Comparison of ENCODE assay signal across 26 cellular contexts in the genomic region with DNA sequence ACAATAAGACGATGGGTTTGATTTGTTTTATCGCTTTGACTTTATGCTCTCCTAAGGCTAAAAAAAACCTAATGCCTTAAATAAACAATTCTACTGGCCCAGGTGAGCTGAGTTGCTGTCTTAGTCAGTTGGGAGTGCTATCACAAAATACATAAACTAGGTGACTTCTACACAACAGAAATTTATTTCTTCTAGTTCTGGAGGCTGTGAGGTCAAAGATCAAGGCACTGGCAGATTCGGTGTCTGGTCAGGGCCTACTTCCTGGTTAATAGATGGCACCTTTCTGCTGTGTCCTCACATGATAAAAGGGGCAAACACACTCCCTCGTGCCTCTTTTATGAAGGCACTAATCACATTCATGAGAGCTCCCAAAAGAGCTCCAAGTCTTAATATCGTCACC. TPM values are rescaled to one million over a fixed set of nuclear protein-coding genes. Genes with fewer than 3 reads are reported as not detected.
DNase-seq lines count a peak whose midpoint lies in the region; ATAC-seq, FAIRE-seq and TF ChIP-seq lines count a peak whose summit lies in the region.
"Had no signal": no experiment of that assay in that cellular context is flagged by ENCODE, and none has a peak within 500 bp of the region (broad histone marks: within the 10 kb centered on the region; RNA-seq: fewer than 3 reads in every experiment).

No MANE protein-coding gene starts in this region.

- H3K79me1 ChIP-seq in H1 (ENCODE audit: low read depth, low read length) (no peaks in the 10 kb centered on the region), neuronal stem cell (ENCODE audit: low read depth, low read length) (no peaks in the 10 kb centered on the region)

- H3K27me3 ChIP-seq in H1 (replicated peaks in 1 of 4; ENCODE audit: control insufficient read depth in 3 of 4, extremely low read depth in 1 of 4, insufficient read depth in 3 of 4, low read length in 3 of 4) = no peaks in the 10 kb centered on the region
- H3K27me3 ChIP-seq in neuronal stem cell (ENCODE audit: control insufficient read depth in 3 of 3, insufficient read depth in 3 of 3, low read depth in 1 of 3, low read length in 3 of 3) = no peaks in the 10 kb centered on the region
- H3K27me3 ChIP-seq: BLaER1 treated with 17β-estradiol and CSF1 and Interleukin-3, amounts not matched to agents 10 nM and 100 nM had no signal

- POLR2A ChIA-PET in H1 (lab: Charles Lee; ENCODE audit: partially characterized antibody) = no interaction called here

- H3K4me1 Mint-ChIP-seq in natural killer cell = peaks cover 0 to 14% of the 10 kb centered on the region in 2 donors

- no peak overlapping the region for H3K4me3 Mint-ChIP-seq in natural killer cell
- H3K4me3 Mint-ChIP-seq: CD4-positive, alpha-beta T cell had no signal

- H2AK5ac ChIP-seq in H1 (ENCODE audit: low read depth, low read length) = no peak overlapping the region
- no peak overlapping the region for H2AK5ac ChIP-seq in neuronal stem cell (ENCODE audit: low read depth, low read length)

- H3K18ac ChIP-seq in H1 (ENCODE audit: extremely low read depth, low read length) (no peak overlapping the region), neuronal stem cell (ENCODE audit: low read length) (no peak overlapping the region)

- H2BK12ac ChIP-seq in H1 (ENCODE audit: low read depth, low read length) (no peak overlapping the region), neuronal stem cell (ENCODE audit: low read length) (no peak overlapping the region)

- H3K9me3 ChIP-seq in H1 (ENCODE audit: insufficient read depth in 2 of 2, low read depth in 1 of 2, low read length in 1 of 2) = peaks cover 7 to 8% of the 10 kb centered on the region in 2 experiments; a peak in 3 of 4 replicates
- peaks cover 1 to 7% of the 10 kb centered on the region in 2 donors for H3K9me3 ChIP-seq in neuronal stem cell (replicated peaks in 1 of 2; ENCODE audit: control insufficient read depth in 2 of 2, insufficient read depth in 1 of 2, low read depth in 1 of 2, low read length in 2 of 2)
- H3K9me3 ChIP-seq: SK-N-SH had no signal

- H3K9ac ChIP-seq in H1 (replicated peaks in 1 of 4; ENCODE audit: extremely low read depth in 1 of 4, low read depth in 3 of 4, low read length in 3 of 4) = no peak overlapping the region
- H3K9ac ChIP-seq in neuronal stem cell (ENCODE audit: low read depth, low read length, poor library complexity) = no peak overlapping the region
- H3K9ac ChIP-seq: BLaER1 treated with 17β-estradiol and CSF1 and Interleukin-3, amounts not matched to agents 10 nM and 100 nM; SK-N-SH had no signal

- TF ChIP-seq POLR2A in H1 (IDR thresholded peaks at IDR 0.05; ENCODE audit: control extremely low read depth in 1 of 2, low read depth in 2 of 2, low read length in 2 of 2) = no peak

- ATAC-seq in natural killer cell = no peak

- TF ChIP-seq CTCF in H1 (IDR thresholded peaks at IDR 0.05; ENCODE audit: control extremely low read depth in 1 of 3, insufficient read depth in 1 of 3, low read depth in 1 of 3, low read length in 3 of 3) (no peak), natural killer cell (IDR thresholded peaks at IDR 0.05) (no peak)

- H3K23me2 ChIP-seq in H1 (ENCODE audit: low read depth, low read length) = no peaks in the 10 kb centered on the region

- intact Hi-C loops in natural killer cell (cut with micrococcal nuclease) = no loop called here

- H2BK120ac ChIP-seq in H1 (replicated peaks; ENCODE audit: low read depth, low read length) (no peak overlapping the region), neuronal stem cell (ENCODE audit: low read depth, low read length) (no peak overlapping the region)

- no peak overlapping the region for H3K4me2 ChIP-seq in H1 (ENCODE audit: insufficient read depth in 1 of 2, low read depth in 2 of 2, low read length in 2 of 2)
- H3K4me2 ChIP-seq in neuronal stem cell (ENCODE audit: insufficient read depth, low read length, poor library complexity, severe bottlenecking) = no peak overlapping the region
- H3K4me2 ChIP-seq: BLaER1 treated with 17β-estradiol and CSF1 and Interleukin-3, amounts not matched to agents 10 nM and 100 nM; SK-N-SH had no signal

- H2BK5ac ChIP-seq in H1 (ENCODE audit: low read depth, low read length) (no peak overlapping the region), neuronal stem cell (ENCODE audit: low read length) (no peak overlapping the region)

- no peak overlapping the region for H2BK15ac ChIP-seq in H1 (ENCODE audit: low read length)
- H2BK15ac ChIP-seq in neuronal stem cell (ENCODE audit: low read length) = no peak overlapping the region

- H2BK20ac ChIP-seq in H1 (ENCODE audit: low read length) = 0 out of 2 replicates have a peak overlapping the region, but pooled peaks have one; percentile 34

- H3K14ac ChIP-seq in H1 (ENCODE audit: insufficient read length) (no peak overlapping the region), neuronal stem cell (ENCODE audit: low read length) (no peak overlapping the region)

- no peak overlapping the region for H3K27ac ChIP-seq in H1 (ENCODE audit: low read depth, low read length)
- no peak overlapping the region for H3K27ac ChIP-seq in neuronal stem cell (replicated peaks; ENCODE audit: low read length)
- H3K27ac ChIP-seq: BLaER1 treated with 17β-estradiol and CSF1 and Interleukin-3, amounts not matched to agents 10 nM and 100 nM; HL-60 had no signal

- H3K36me3 Mint-ChIP-seq in natural killer cell = no peaks in the 10 kb centered on the region

- H3K56ac ChIP-seq in H1 (replicated peaks; ENCODE audit: insufficient read length, low read depth, low read length) = no peak overlapping the region

- no peak overlapping the region for H3K4me3 ChIP-seq in H1 (ENCODE audit: extremely low read depth in 1 of 4, insufficient read depth in 2 of 4, low read depth in 3 of 4, low read length in 4 of 4)
- no peak overlapping the region for H3K4me3 ChIP-seq in neuronal stem cell (ENCODE audit: low read length in 2 of 2)
- H3K4me3 ChIP-seq: BLaER1 treated with 17β-estradiol and CSF1 and Interleukin-3, amounts not matched to agents 10 nM and 100 nM had no signal

- no peaks in the 10 kb centered on the region for H3K4me1 ChIP-seq in H1 (replicated peaks in 1 of 4; ENCODE audit: control insufficient read depth in 3 of 4, insufficient read depth in 4 of 4, low read length in 3 of 4)
- H3K4me1 ChIP-seq in neuronal stem cell (ENCODE audit: control insufficient read depth in 2 of 2, insufficient read depth in 1 of 2, low read depth in 1 of 2, low read length in 2 of 2) = no peaks in the 10 kb centered on the region

- H3K27ac Mint-ChIP-seq in natural killer cell = no peak overlapping the region
- H3K27ac Mint-ChIP-seq: CD4-positive, alpha-beta T cell had no signal

- CTCF ChIA-PET in H1 (lab: Charles Lee; ENCODE audit: partially characterized antibody) = interaction anchor here (0.5 kb wide), 1 partner anchor 131 kb away, joined by 7 read pairs; no protein-coding TSS in a partner anchor

- FAIRE-seq in H1 (lab: Jason Lieb, UNC) = no peak
- FAIRE-seq: D721Med, GM12891, RCC 7860 had no signal

- no peaks in the 10 kb centered on the region for H3K79me2 ChIP-seq in H1 (ENCODE audit: control insufficient read depth in 1 of 2, insufficient read depth in 2 of 2, low read length in 2 of 2)

- no peaks in the 10 kb centered on the region for H3K27me3 Mint-ChIP-seq in natural killer cell (ENCODE audit: low read depth in 2 of 2)
- H3K27me3 Mint-ChIP-seq: CD4-positive, alpha-beta T cell had no signal

- H4K8ac ChIP-seq in H1 (ENCODE audit: extremely low read depth, insufficient read depth, low read length) (no peak overlapping the region), neuronal stem cell (ENCODE audit: low read depth, low read length) (no peak overlapping the region)

- no peaks in the 10 kb centered on the region for H3K9me3 Mint-ChIP-seq in natural killer cell
- H3K9me3 Mint-ChIP-seq: CD4-positive, alpha-beta T cell had no signal

- H3K23ac ChIP-seq in H1 (ENCODE audit: insufficient read length) (no peak overlapping the region), neuronal stem cell (ENCODE audit: low read depth, low read length, poor library complexity) (no peak overlapping the region)

- WGBS in H1 (ENCODE audit: extremely low coverage in 1 of 2, insufficient coverage in 1 of 2, insufficient read length in 1 of 2, insufficient replicate concordance in 2 of 2, low coverage in 1 of 2, low lambda C conversion rate in 2 of 2, missing lambda C conversion rate in 1 of 2), 2 experiments = 89% methylated on average over 5 of the region's 5 CpGs; no CpG with 5 or more reads in 1 of the 2 experiments
- no CpG with 5 or more reads among the region's 5 CpGs for WGBS in neuronal stem cell (ENCODE audit: extremely low coverage in 2 of 2, insufficient read length in 2 of 2, insufficient replicate concordance in 1 of 2), 2 donors

- H4K5ac ChIP-seq in H1 (ENCODE audit: insufficient read length, low read depth, low read length) = no peak overlapping the region

- no peak overlapping the region for H2AFZ ChIP-seq in H1 (ENCODE audit: low read length)
- H2AFZ ChIP-seq in neuronal stem cell (ENCODE audit: low read length) = peak overlapping the region; percentile 26

- DNase-seq in DMS53 (lab: John Stamatoyannopoulos, UW) (peak; percentile 24), DMS53 treated with DMSO at 0.1 percent for 48 hours (lab: John Stamatoyannopoulos, UW; ENCODE audit: unreplicated experiment) (no peak), H1 (ENCODE audit: low read depth in 1 of 2, low spot score in 2 of 2) (no peak), neuronal stem cell (ENCODE audit: low spot score) (no peak), NCI-H1436 treated with DMSO at 0.1 percent for 48 hours (lab: John Stamatoyannopoulos, UW) (no peak), natural killer cell (no peak), LoVo (ENCODE audit: low spot score) (no peak)
- DNase-seq: CD4-positive, alpha-beta T cell; DMS79 treated with DMSO at 0.1 percent for 48 hours; GF-D8; GOT3; HCEC 1CT; Karpas-422; NCI-H1105; NCI-H2029; NCI-H446 treated with DMSO at 0.1 percent for 48 hours; NCI-H526; NK-92 treated with Interleukin-12 subunit alpha and Interleukin-12 subunit beta, amount 100 ng/mL, for 24 hours; SIG-M5; SK-N-SH; SW 1271 had no signal

- H3K4ac ChIP-seq in H1 (replicated peaks; ENCODE audit: insufficient read length, low read depth, low read length) (no peak overlapping the region), neuronal stem cell (ENCODE audit: low read length) (no peak overlapping the region)

- H4K20me1 ChIP-seq in H1 (replicated peaks in 1 of 2; ENCODE audit: control insufficient read depth in 1 of 2, insufficient read depth in 2 of 2, low read length in 2 of 2) = no peaks in the 10 kb centered on the region
- H4K20me1 ChIP-seq: BLaER1 treated with 17β-estradiol and CSF1 and Interleukin-3, amounts not matched to agents 10 nM and 100 nM had no signal

- H4K91ac ChIP-seq in H1 (replicated peaks; ENCODE audit: insufficient read length, low read length) (no peak overlapping the region), neuronal stem cell (ENCODE audit: low read depth, low read length, poor library complexity) (no peak overlapping the region)

- no peak for TF ChIP-seq EP300 in H1 (IDR thresholded peaks at IDR 0.05; ENCODE audit: borderline replicate concordance in 1 of 2, low read depth in 2 of 2, low read length in 2 of 2)

- H3K36me3 ChIP-seq in H1 (ENCODE audit: control insufficient read depth in 2 of 4, insufficient read depth in 4 of 4, low read length in 3 of 4) (peaks cover 0 to 7% (median 0%) of the 10 kb centered on the region in 4 experiments; a peak in 2 of 8 replicates), neuronal stem cell (replicated peaks in 1 of 2; ENCODE audit: control insufficient read depth in 2 of 2, insufficient read depth in 2 of 2, low read length in 2 of 2) (no peaks in the 10 kb centered on the region)

- no peak for TF ChIP-seq RAD21 in H1 (IDR thresholded peaks at IDR 0.05 in 1 of 2, conservative IDR thresholded peaks at IDR 0.05 in 1 of 2; ENCODE audit: low read depth in 2 of 2, low read length in 2 of 2)

RNA-seq across cellular contexts. Expression of a gene that starts 11.5 kb away (rescaled TPM):
- total RNA-seq in H1 (2021; fragmentation: NEBNext Ultra II Directional; extraction: Animal tissue kit (Norgen Biotek cat#: 25700)) = 138 and 147 TPM in 2 replicates
- 20.9 and 28.1 TPM in 2 replicates for polyA plus RNA-seq in H1 (2011; rRNA removed)
- polyA plus RNA-seq in H1 (2011; cell fraction: cytosol; rRNA removed) = 36.0 TPM
- 91.0 TPM for polyA plus RNA-seq in H1 (2011; cell fraction: nucleus; rRNA removed)
- 51.1 to 72.3 TPM (median 62.1 TPM) in 4 replicates for polyA plus RNA-seq in H1 (2012, experiment 1 of 2)
- polyA plus RNA-seq in H1 (2012, experiment 2 of 2) = 2.8 TPM
- 43.4 TPM for polyA plus RNA-seq in H1 (2013, experiment 1 of 2)
- 41.3 TPM for polyA plus RNA-seq in H1 (2013, experiment 2 of 2)
- 312 and 364 TPM in 2 replicates for polyA minus RNA-seq in H1 (2011; rRNA and poly(A)+ RNA removed)
- 159 TPM for polyA minus RNA-seq in H1 (2011; cell fraction: cytosol; rRNA and poly(A)+ RNA removed)
- polyA minus RNA-seq in H1 (2011; cell fraction: nucleus; rRNA and poly(A)+ RNA removed) = 354 TPM
- polyA plus RNA-seq in neuronal stem cell (2013, experiment 1 of 2) = 54.4 TPM
- polyA plus RNA-seq in neuronal stem cell (2013, experiment 2 of 2) = 59.6 TPM
- total RNA-seq in natural killer cell = 100 to 1,000 TPM in 1 of 3 donors, 10 to 100 TPM in 2; 74.6 to 118 (median 81.7) TPM
